Comparison of ENCODE assay signal across 9 cellular contexts in genomic region chr3:58161435-58162398, GRCh38.
DNase-seq lines count a peak whose midpoint lies in the region; ATAC-seq lines count a peak whose summit lies in the region.
"Had no signal": no experiment of that assay in that cellular context is flagged by ENCODE, and none has a peak within 500 bp of the region (broad histone marks: within the 10 kb centered on the region; RNA-seq: fewer than 3 reads in every experiment).

No MANE protein-coding gene starts in this region.

- H3K4me1 ChIP-seq in rectal smooth muscle tissue (ENCODE audit: control insufficient read depth, insufficient read depth, low read length), result peaks cover 39% of the 10 kb centered on the region

- no peak for ATAC-seq in HG03460 (IDR thresholded peaks at IDR 0.05; ENCODE audit: unreplicated experiment)
- ATAC-seq: stimulated activated naive CD8-positive, alpha-beta T cell treated with anti-CD3 and anti-CD28 coated beads, Interleukin-15, amount 100 ng/mL, for 72 hours had no signal

- peak overlapping the region; percentile 53 for H3K27ac ChIP-seq in rectal smooth muscle tissue (ENCODE audit: low read depth, low read length)

- peaks cover 36% of the 10 kb centered on the region for H3K36me3 ChIP-seq in rectal smooth muscle tissue (ENCODE audit: control insufficient read depth, insufficient read depth, low read length)

- DNase-seq in GM03348 (ENCODE audit: low spot score) (peak; percentile 83), SHP77 (lab: John Stamatoyannopoulos, UW) (peak; percentile 52 to 64), fibroblast of peridontal ligament (ENCODE audit: extremely low read depth) (peak; percentile 80), DMS153 (lab: John Stamatoyannopoulos, UW) (no peak), NCI-H187 (lab: John Stamatoyannopoulos, UW) (no peak)
- no peak for DNase-seq in activated CD4-positive, alpha-beta T cell treated with anti-CD3 and anti-CD28 coated beads, Interleukin-2, amount 50 U/mL, for 1 hour
- DNase-seq: stimulated activated naive CD8-positive, alpha-beta T cell treated with anti-CD3 and anti-CD28 coated beads, Interleukin-15, amount 100 ng/mL, for 72 hours had no signal

- no peaks in the 10 kb centered on the region for H3K27me3 ChIP-seq in rectal smooth muscle tissue (ENCODE audit: control insufficient read depth, insufficient read depth, low read length)

- no peak overlapping the region for H3K4me3 ChIP-seq in rectal smooth muscle tissue (ENCODE audit: low read length)

- H3K9ac ChIP-seq in rectal smooth muscle tissue (ENCODE audit: low read length), result no peak overlapping the region

Comparison
In these comparisons a context has a peak if more than half of its experiments do, and no peak if none do; other contexts are left out.
1. DNase-seq: peak in GM03348 (single experiment), SHP77 (2 of 2) and fibroblast of peridontal ligament (single experiment); none in DMS153 (single experiment), activated CD4-positive, alpha-beta T cell treated with anti-CD3 and anti-CD28 coated beads, Interleukin-2, amount 50 U/mL, for 1 hour (single experiment) and NCI-H187 (0 of 2).